13 cellular contexts compared by ENCODE assay signal in genomic region chr15:65245096-65245849, GRCh38. TPM values are rescaled to one million over a fixed set of nuclear protein-coding genes. Genes with fewer than 3 reads are reported as not detected.
DNase-seq lines count a peak whose midpoint lies in the region; ATAC-seq, FAIRE-seq and TF ChIP-seq lines count a peak whose summit lies in the region.
"Had no signal": no experiment of that assay in that cellular context is flagged by ENCODE, and none has a peak within 500 bp of the region (broad histone marks: within the 10 kb centered on the region; RNA-seq: fewer than 3 reads in every experiment).

No MANE protein-coding gene starts in this region.

- no peak for FAIRE-seq in HepG2 (lab: Jason Lieb, UNC)

- DNase-seq in NB4 (ENCODE audit: low read depth) (peak; percentile 65), HepG2 (ENCODE audit: low spot score) (peak; percentile 75), stomach (no peak), COLO829 (ENCODE audit: low spot score) (no peak), NOMO-1 treated with dmso at 0.1 percent for 144 hours (lab: John Stamatoyannopoulos, UW; ENCODE audit: unreplicated experiment) (no peak), C1 segment of cervical spinal cord (lab: John Stamatoyannopoulos, UW) (no peak), natural killer cell (no peak)
- DNase-seq: activated T-cell treated with anti-CD3 and anti-CD28 coated beads, Interleukin-2, amount 50 U/mL, for 1 hour; DMS 273 treated with DMSO at 0.1 percent for 48 hours; NCI-H1105 treated with DMSO at 0.1 percent for 48 hours had no signal

- ATAC-seq in HepG2 (peak; percentile 81), natural killer cell (no peak)

- WGBS in esophagus, 2 donors: 69 to 73% methylated on average over 11 of the region's 11 CpGs
- WGBS in HepG2 (ENCODE audit: low lambda C conversion rate): 5% methylated on average over 4 of the region's 11 CpGs
- 71 to 85% (median 81%) methylated on average over 9 to 11 of the region's 11 CpGs for WGBS in stomach, 5 donors

- CTCF ChIA-PET in HepG2 (lab: Yijun Ruan, JAX; ENCODE audit: low intra/inter-chr PET ratio, low total read pairs): no interaction called here

- TF ChIP-seq CTCF in NB4 (IDR thresholded peaks at IDR 0.05; ENCODE audit: low read depth, low read length) (no peak), HepG2 (CRISPR knock-in tag; IDR thresholded peaks at IDR 0.05) (no peak), stomach (IDR thresholded peaks at IDR 0.05) (no peak), natural killer cell (IDR thresholded peaks at IDR 0.05) (no peak)

- intact Hi-C loops in HepG2 (cut with micrococcal nuclease; ENCODE audit: unreplicated experiment): no loop called here
- intact Hi-C loops in stomach (cut with DNase I; ENCODE audit: low total_unique reads): no loop called here
- intact Hi-C loops in natural killer cell (cut with micrococcal nuclease): no loop called here

- POLR2A ChIA-PET in HepG2 (lab: Yijun Ruan, JAX): interaction anchor here (0.6 to 1.8 kb wide), 7 partner anchors 28 to 111 kb away, joined by 3 to 20 read pairs (median 11); partner anchors contain the start of genes CLPX and RNU5B-1

- H3K27me3 ChIP-seq in esophagus (ENCODE audit: control insufficient read depth in 1 of 2, insufficient read depth in 2 of 2, low read length in 2 of 2) (no peaks in the 10 kb centered on the region), HepG2 (ENCODE audit: control insufficient read depth in 1 of 2, insufficient read depth in 2 of 2, low read length in 2 of 2) (no peaks in the 10 kb centered on the region), stomach (no peaks in the 10 kb centered on the region)

- TF ChIP-seq EP300 in HepG2 (IDR thresholded peaks at IDR 0.05; ENCODE audit: low read depth in 2 of 2, low read length in 2 of 2) (no peak), HepG2 (CRISPR knock-in tag; IDR thresholded peaks at IDR 0.05; ENCODE audit: borderline replicate concordance) (no peak), stomach (IDR thresholded peaks at IDR 0.05) (no peak)

- no peak overlapping the region for H3K4me3 Mint-ChIP-seq in natural killer cell
- H3K4me3 Mint-ChIP-seq: dendritic cell treated with granulocyte-macrophage colony-stimulating factor and Interleukin-4, amounts not matched to agents 40 ng/mL and 50 ng/mL, for 4 days had no signal

- H3K27ac Mint-ChIP-seq in natural killer cell: no peak overlapping the region
- H3K27ac Mint-ChIP-seq: dendritic cell treated with granulocyte-macrophage colony-stimulating factor and Interleukin-4, amounts not matched to agents 40 ng/mL and 50 ng/mL, for 4 days had no signal

- peak overlapping the region; percentile 14 to 58 for H3K27ac ChIP-seq in esophagus (ENCODE audit: low read depth in 2 of 2, low read length in 1 of 2)
- H3K27ac ChIP-seq in HepG2 (ENCODE audit: extremely low read length, insufficient read depth, low read length): peak overlapping the region; percentile 37
- peak overlapping the region; percentile 8 to 80 (median 66) for H3K27ac ChIP-seq in stomach

- no peaks in the 10 kb centered on the region for H3K79me2 ChIP-seq in HepG2 (ENCODE audit: insufficient read depth, low read length)

- in situ Hi-C loops in HepG2 (cut with HindIII; ENCODE audit: extremely low pct_ligation_motif_present, low pct_unique_long_range_greater_than_20kb): no loop called here

- peak overlapping the region; percentile 60 for H3K9ac ChIP-seq in HepG2 (ENCODE audit: insufficient read depth, low read depth, low read length)

- H3K4me3 ChIP-seq in NB4 (ENCODE audit: low read depth, low read length) (no peak overlapping the region), esophagus (ENCODE audit: low read depth in 1 of 2, low read length in 2 of 2) (no peak overlapping the region), HepG2 (replicated peaks in 1 of 3; ENCODE audit: insufficient read depth in 1 of 3, low read depth in 2 of 3, low read length in 3 of 3) (peak overlapping the region in 2 of 3 experiments; percentile 19 to 52; a peak in 4 of 6 replicates), stomach (no peak overlapping the region)

- TF ChIP-seq POLR2A in NB4 (IDR thresholded peaks at IDR 0.05; ENCODE audit: extremely low read depth, insufficient read length): no peak
- peak in 1 of 2 experiments; percentile 36; a peak in 1 of 4 replicates for TF ChIP-seq POLR2A in HepG2 (IDR thresholded peaks at IDR 0.05; ENCODE audit: insufficient read depth in 1 of 2, low read depth in 2 of 2, low read length in 2 of 2)
- no peak for TF ChIP-seq POLR2A in stomach (IDR thresholded peaks at IDR 0.05)

- no peaks in the 10 kb centered on the region for H3K27me3 Mint-ChIP-seq in natural killer cell (ENCODE audit: low read depth in 2 of 2)
- H3K27me3 Mint-ChIP-seq: dendritic cell treated with granulocyte-macrophage colony-stimulating factor and Interleukin-4, amounts not matched to agents 40 ng/mL and 50 ng/mL, for 4 days had no signal

- peak overlapping the region; percentile 75 for H3K4me2 ChIP-seq in HepG2 (ENCODE audit: low read depth, low read length)

- no peaks in the 10 kb centered on the region for H3K9me3 Mint-ChIP-seq in natural killer cell
- H3K9me3 Mint-ChIP-seq: dendritic cell treated with granulocyte-macrophage colony-stimulating factor and Interleukin-4, amounts not matched to agents 40 ng/mL and 50 ng/mL, for 4 days had no signal

- no peak for TF ChIP-seq RAD21 in HepG2 (CRISPR knock-in tag; IDR thresholded peaks at IDR 0.05)

- no peaks in the 10 kb centered on the region for H3K4me1 Mint-ChIP-seq in natural killer cell

- BruUV-seq in HepG2 (replicated peaks; lab: Mats Ljungman, UMichigan): no TSS peak

- H3K36me3 Mint-ChIP-seq in natural killer cell: no peaks in the 10 kb centered on the region

- peak overlapping the region; percentile 59 for H2AFZ ChIP-seq in HepG2 (ENCODE audit: low read length)

- H3K36me3 ChIP-seq in esophagus (ENCODE audit: control insufficient read depth in 2 of 2, insufficient read depth in 2 of 2, low read length in 1 of 2): no peaks in the 10 kb centered on the region
- H3K36me3 ChIP-seq in HepG2 (replicated peaks in 1 of 2; ENCODE audit: control insufficient read depth in 1 of 2, insufficient read depth in 2 of 2, low read length in 2 of 2): no peaks in the 10 kb centered on the region
- peaks cover 0 to 7% (median 5%) of the 10 kb centered on the region in 4 donors for H3K36me3 ChIP-seq in stomach

- H3K9me3 ChIP-seq in esophagus (ENCODE audit: control insufficient read depth in 2 of 2, insufficient read depth in 1 of 2, low read depth in 1 of 2, low read length in 1 of 2) (no peaks in the 10 kb centered on the region), HepG2 (ENCODE audit: low read length) (no peaks in the 10 kb centered on the region), stomach (no peaks in the 10 kb centered on the region)

- no peaks in the 10 kb centered on the region for H4K20me1 ChIP-seq in HepG2 (ENCODE audit: insufficient read depth, low read length)

- peaks cover 5 to 7% of the 10 kb centered on the region in 2 donors for H3K4me1 ChIP-seq in esophagus (ENCODE audit: control insufficient read depth in 2 of 2, insufficient read depth in 2 of 2, low read length in 1 of 2)
- peaks cover 51% of the 10 kb centered on the region for H3K4me1 ChIP-seq in HepG2 (ENCODE audit: insufficient read depth, low read length)
- H3K4me1 ChIP-seq in stomach: peaks cover 0 to 38% (median 16%) of the 10 kb centered on the region in 4 donors

RNA-seq across cellular contexts. Expression of gene CILP, which starts 34.0 kb away (rescaled TPM):
- polyA plus RNA-seq in esophagus (1 to 10 TPM in 1 of 2 donors, under 1 TPM in 1; 0.75 to 1.6 TPM), HepG2 (2011; rRNA removed) (0.03 and 0.08 TPM in 2 replicates), stomach (1 to 10 TPM in 2 of 3 donors, under 1 TPM in 1; 0.76 to 1.9 (median 1.8) TPM)
- total RNA-seq in HepG2 (2016; rRNA removed; fragmentation: Illumina TruSeq; extraction: Trizol) (not detected in 2 replicates), stomach (10 to 100 TPM in 3 of 5 donors, 1 to 10 TPM in 2; 1.8 to 28.7 (median 14.3) TPM), natural killer cell (under 1 TPM; 0.24 to 0.61 (median 0.35) TPM)
- total RNA-seq in HepG2 (2016; cell fraction: cytosol; rRNA removed; fragmentation: Illumina TruSeq; extraction: Trizol; ENCODE audit: low read depth): not detected in 2 replicates
- not detected in 2 replicates for total RNA-seq in HepG2 (2016; cell fraction: insoluble cytoplasmic fraction; rRNA removed; fragmentation: Illumina TruSeq; extraction: Trizol)
- total RNA-seq in HepG2 (2016; cell fraction: membrane; rRNA removed; fragmentation: Illumina TruSeq; extraction: Trizol): not detected in 2 replicates
- not detected in 2 replicates for total RNA-seq in HepG2 (2016; cell fraction: nucleus; rRNA removed; fragmentation: Illumina TruSeq; extraction: Trizol)
- 0.01 and 0.04 TPM in 2 replicates for polyA plus RNA-seq in HepG2 (2011; cell fraction: cytosol; rRNA removed)
- 0.05 and 0.16 TPM in 2 replicates for polyA plus RNA-seq in HepG2 (2011; cell fraction: nucleus; rRNA removed)
- polyA plus RNA-seq in HepG2 (2012): 0.04 TPM in 1 of 2 replicates, not detected in the other
- polyA plus RNA-seq in HepG2 (2016; cell fraction: cytosol; fragmentation: Illumina TruSeq; extraction: Trizol; ENCODE audit: low read depth): not detected in 2 replicates
- polyA plus RNA-seq in HepG2 (2016; cell fraction: insoluble cytoplasmic fraction; fragmentation: Illumina TruSeq; extraction: Trizol; ENCODE audit: low read depth): not detected in 2 replicates
- polyA plus RNA-seq in HepG2 (2016; cell fraction: membrane; fragmentation: Illumina TruSeq; extraction: Trizol; ENCODE audit: low read depth): not detected in 2 replicates
- 0.12 TPM in 1 of 2 replicates, not detected in the other for polyA plus RNA-seq in HepG2 (2016; cell fraction: nucleus; fragmentation: Illumina TruSeq; extraction: Trizol; ENCODE audit: insufficient read depth, low read depth)
- 0.02 and 0.06 TPM in 2 replicates for polyA minus RNA-seq in HepG2 (2011; rRNA and poly(A)+ RNA removed; ENCODE audit: low replicate concordance)
- polyA minus RNA-seq in HepG2 (2011; cell fraction: cytosol; rRNA and poly(A)+ RNA removed): not detected in 2 replicates
- 0.13 TPM in 1 of 2 replicates, not detected in the other for polyA minus RNA-seq in HepG2 (2011; cell fraction: nucleus; rRNA and poly(A)+ RNA removed)

RNA-seq across cellular contexts. Expression of gene PARP16, which starts 41.4 kb away (rescaled TPM):
- polyA plus RNA-seq in esophagus (1 to 10 TPM; 4.5 to 5.6 TPM), HepG2 (2011; rRNA removed) (7.6 and 8.3 TPM in 2 replicates), stomach (1 to 10 TPM; 5.3 to 8.6 (median 7.4) TPM)
- total RNA-seq in HepG2 (2016; rRNA removed; fragmentation: Illumina TruSeq; extraction: Trizol) (6.7 and 6.8 TPM in 2 replicates), stomach (10 to 100 TPM in 2 of 5 donors, 1 to 10 TPM in 3; 2.6 to 17.5 (median 6.1) TPM), natural killer cell (10 to 100 TPM; 11.7 to 19.3 (median 16.4) TPM)
- total RNA-seq in HepG2 (2016; cell fraction: cytosol; rRNA removed; fragmentation: Illumina TruSeq; extraction: Trizol; ENCODE audit: low read depth): 4.9 and 6.3 TPM in 2 replicates
- total RNA-seq in HepG2 (2016; cell fraction: insoluble cytoplasmic fraction; rRNA removed; fragmentation: Illumina TruSeq; extraction: Trizol): 5.8 and 6.5 TPM in 2 replicates
- 11.7 and 11.9 TPM in 2 replicates for total RNA-seq in HepG2 (2016; cell fraction: membrane; rRNA removed; fragmentation: Illumina TruSeq; extraction: Trizol)
- 8.4 and 9.2 TPM in 2 replicates for total RNA-seq in HepG2 (2016; cell fraction: nucleus; rRNA removed; fragmentation: Illumina TruSeq; extraction: Trizol)
- polyA plus RNA-seq in HepG2 (2011; cell fraction: cytosol; rRNA removed): 6.1 and 7.9 TPM in 2 replicates
- polyA plus RNA-seq in HepG2 (2011; cell fraction: nucleus; rRNA removed): 8.2 and 9.3 TPM in 2 replicates
- polyA plus RNA-seq in HepG2 (2012): 9.2 and 9.4 TPM in 2 replicates
- polyA plus RNA-seq in HepG2 (2016; cell fraction: cytosol; fragmentation: Illumina TruSeq; extraction: Trizol; ENCODE audit: low read depth): 6.6 and 8.4 TPM in 2 replicates
- 10.0 and 11.7 TPM in 2 replicates for polyA plus RNA-seq in HepG2 (2016; cell fraction: insoluble cytoplasmic fraction; fragmentation: Illumina TruSeq; extraction: Trizol; ENCODE audit: low read depth)
- 13.5 and 13.8 TPM in 2 replicates for polyA plus RNA-seq in HepG2 (2016; cell fraction: membrane; fragmentation: Illumina TruSeq; extraction: Trizol; ENCODE audit: low read depth)
- polyA plus RNA-seq in HepG2 (2016; cell fraction: nucleus; fragmentation: Illumina TruSeq; extraction: Trizol; ENCODE audit: insufficient read depth, low read depth): 11.6 and 13.2 TPM in 2 replicates
- 9.3 and 10.7 TPM in 2 replicates for polyA minus RNA-seq in HepG2 (2011; rRNA and poly(A)+ RNA removed; ENCODE audit: low replicate concordance)
- polyA minus RNA-seq in HepG2 (2011; cell fraction: cytosol; rRNA and poly(A)+ RNA removed): 6.5 and 6.6 TPM in 2 replicates
- 4.8 and 8.6 TPM in 2 replicates for polyA minus RNA-seq in HepG2 (2011; cell fraction: nucleus; rRNA and poly(A)+ RNA removed)

RNA-seq across cellular contexts. Expression of gene RNU5A-1, which starts 50.6 kb away (rescaled TPM):
- polyA plus RNA-seq in esophagus (not detected), HepG2 (2011; rRNA removed) (not detected in 2 replicates), stomach (not detected)
- total RNA-seq in HepG2 (2016; rRNA removed; fragmentation: Illumina TruSeq; extraction: Trizol) (292 and 3,645 TPM in 2 replicates), stomach (not detected), natural killer cell (not detected)
- total RNA-seq in HepG2 (2016; cell fraction: cytosol; rRNA removed; fragmentation: Illumina TruSeq; extraction: Trizol; ENCODE audit: low read depth): 5,468 and 5,947 TPM in 2 replicates
- total RNA-seq in HepG2 (2016; cell fraction: insoluble cytoplasmic fraction; rRNA removed; fragmentation: Illumina TruSeq; extraction: Trizol): 514 and 3,325 TPM in 2 replicates
- total RNA-seq in HepG2 (2016; cell fraction: membrane; rRNA removed; fragmentation: Illumina TruSeq; extraction: Trizol): 1,210 and 1,231 TPM in 2 replicates
- total RNA-seq in HepG2 (2016; cell fraction: nucleus; rRNA removed; fragmentation: Illumina TruSeq; extraction: Trizol): 14,015 and 18,308 TPM in 2 replicates
- polyA plus RNA-seq in HepG2 (2011; cell fraction: cytosol; rRNA removed): not detected in 2 replicates
- not detected in 2 replicates for polyA plus RNA-seq in HepG2 (2011; cell fraction: nucleus; rRNA removed)
- not detected in 2 replicates for polyA plus RNA-seq in HepG2 (2012)
- polyA plus RNA-seq in HepG2 (2016; cell fraction: cytosol; fragmentation: Illumina TruSeq; extraction: Trizol; ENCODE audit: low read depth): 55.5 TPM in 1 of 2 replicates, not detected in the other
- not detected in 2 replicates for polyA plus RNA-seq in HepG2 (2016; cell fraction: insoluble cytoplasmic fraction; fragmentation: Illumina TruSeq; extraction: Trizol; ENCODE audit: low read depth)
- not detected in 2 replicates for polyA plus RNA-seq in HepG2 (2016; cell fraction: membrane; fragmentation: Illumina TruSeq; extraction: Trizol; ENCODE audit: low read depth)
- not detected in 2 replicates for polyA plus RNA-seq in HepG2 (2016; cell fraction: nucleus; fragmentation: Illumina TruSeq; extraction: Trizol; ENCODE audit: insufficient read depth, low read depth)
- under 0.01 TPM in 2 replicates for polyA minus RNA-seq in HepG2 (2011; rRNA and poly(A)+ RNA removed; ENCODE audit: low replicate concordance)
- 527 and 1,161 TPM in 2 replicates for polyA minus RNA-seq in HepG2 (2011; cell fraction: cytosol; rRNA and poly(A)+ RNA removed)
- polyA minus RNA-seq in HepG2 (2011; cell fraction: nucleus; rRNA and poly(A)+ RNA removed): under 0.01 TPM in 2 replicates
- total RNA-seq: T-helper 2 cell treated with Interferon-gamma antibody and Interleukin-4, amounts not matched to agents 100 ng/mL and 5 ng/mL, for 36 hours had no signal

RNA-seq across cellular contexts. Expression of gene RNU5B-1, which starts 59.2 kb away (rescaled TPM):
- polyA plus RNA-seq in esophagus (not detected), HepG2 (2011; rRNA removed) (not detected in 2 replicates), stomach (not detected)
- total RNA-seq in HepG2 (2016; rRNA removed; fragmentation: Illumina TruSeq; extraction: Trizol) (417 and 1,646 TPM in 2 replicates), stomach (not detected), natural killer cell (10 to 100 TPM in 1 of 3 donors, not detected in 2; 15.0 TPM)
- 2,099 and 2,605 TPM in 2 replicates for total RNA-seq in HepG2 (2016; cell fraction: cytosol; rRNA removed; fragmentation: Illumina TruSeq; extraction: Trizol; ENCODE audit: low read depth)
- 240 and 1,608 TPM in 2 replicates for total RNA-seq in HepG2 (2016; cell fraction: insoluble cytoplasmic fraction; rRNA removed; fragmentation: Illumina TruSeq; extraction: Trizol)
- total RNA-seq in HepG2 (2016; cell fraction: membrane; rRNA removed; fragmentation: Illumina TruSeq; extraction: Trizol): 403 and 510 TPM in 2 replicates
- total RNA-seq in HepG2 (2016; cell fraction: nucleus; rRNA removed; fragmentation: Illumina TruSeq; extraction: Trizol): 7,864 and 11,549 TPM in 2 replicates
- polyA plus RNA-seq in HepG2 (2011; cell fraction: cytosol; rRNA removed): not detected in 2 replicates
- under 0.01 TPM in 2 replicates for polyA plus RNA-seq in HepG2 (2011; cell fraction: nucleus; rRNA removed)
- not detected in 2 replicates for polyA plus RNA-seq in HepG2 (2012)
- 44.4 TPM in 1 of 2 replicates, not detected in the other for polyA plus RNA-seq in HepG2 (2016; cell fraction: cytosol; fragmentation: Illumina TruSeq; extraction: Trizol; ENCODE audit: low read depth)
- not detected in 2 replicates for polyA plus RNA-seq in HepG2 (2016; cell fraction: insoluble cytoplasmic fraction; fragmentation: Illumina TruSeq; extraction: Trizol; ENCODE audit: low read depth)
- not detected in 2 replicates for polyA plus RNA-seq in HepG2 (2016; cell fraction: membrane; fragmentation: Illumina TruSeq; extraction: Trizol; ENCODE audit: low read depth)
- polyA plus RNA-seq in HepG2 (2016; cell fraction: nucleus; fragmentation: Illumina TruSeq; extraction: Trizol; ENCODE audit: insufficient read depth, low read depth): not detected in 2 replicates
- under 0.01 TPM in 2 replicates for polyA minus RNA-seq in HepG2 (2011; rRNA and poly(A)+ RNA removed; ENCODE audit: low replicate concordance)
- polyA minus RNA-seq in HepG2 (2011; cell fraction: cytosol; rRNA and poly(A)+ RNA removed): 1,229 and 3,173 TPM in 2 replicates
- polyA minus RNA-seq in HepG2 (2011; cell fraction: nucleus; rRNA and poly(A)+ RNA removed): under 0.01 TPM in 2 replicates
- total RNA-seq: T-helper 2 cell treated with Interferon-gamma antibody and Interleukin-4, amounts not matched to agents 100 ng/mL and 5 ng/mL, for 36 hours had no signal

Comparison
In these comparisons a context has a peak if more than half of its experiments do, and no peak if none do; other contexts are left out.
1. DNase-seq: peak in NB4 (single experiment) and HepG2 (single experiment); none in stomach (single experiment), COLO829 (single experiment), NOMO-1 treated with dmso at 0.1 percent for 144 hours (single experiment), C1 segment of cervical spinal cord (0 of 14) and natural killer cell (single experiment).
2. H3K4me3 ChIP-seq: peak in HepG2 (2 of 3); none in NB4 (single experiment), esophagus (0 of 2) and stomach (0 of 4).
3. RNA of gene RNU5A-1, which starts 50.6 kb away (total RNA-seq): 292 to 18,308 TPM in HepG2; not detected in stomach and not detected in natural killer cell; every median in the first group is over 100 times any median in the second.
4. Peak in every context shown above with its lines, with median percentiles within 50 percentile points of each other: H3K27ac ChIP-seq.